31 cellular contexts compared by ENCODE assay signal in the genomic region with DNA sequence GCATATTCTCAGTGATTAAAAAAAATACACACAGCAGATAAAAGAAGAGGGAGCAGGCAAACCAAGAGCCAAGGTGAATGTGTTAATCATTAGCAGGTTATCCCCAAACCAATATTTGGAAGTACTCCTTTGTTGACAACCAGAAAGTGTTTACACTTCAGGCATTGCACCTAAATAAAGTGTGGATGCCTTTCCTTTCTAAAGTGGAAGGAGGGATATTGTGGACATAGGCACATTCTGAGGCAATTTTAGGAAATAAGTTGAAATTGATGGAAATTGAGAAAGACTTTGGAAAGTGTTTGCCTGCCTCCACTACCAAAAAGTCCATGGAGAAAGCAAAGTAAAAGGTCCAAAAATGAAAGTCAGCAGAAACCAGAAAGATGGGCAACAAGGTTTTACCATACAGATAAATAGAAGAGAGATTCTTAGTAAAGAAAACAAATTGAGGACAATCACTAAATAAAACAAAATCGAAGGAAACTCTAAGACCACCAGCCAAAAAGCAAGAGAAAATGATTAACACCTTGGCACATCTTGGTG. TPM values are rescaled to one million over a fixed set of nuclear protein-coding genes. Genes with fewer than 3 reads are reported as not detected.
"Had no signal": no experiment of that assay in that cellular context is flagged by ENCODE, and none has a peak within 500 bp of the region (broad histone marks: within the 10 kb centered on the region; RNA-seq: fewer than 3 reads in every experiment).

No MANE protein-coding gene starts in this region.

- H3K4me1 ChIP-seq: ascending aorta, SJCRH30 had no signal

- H3K27ac Mint-ChIP-seq: activated B cell treated with CpG ODN at 0.5 μM for 24 hours; activated naive CD4-positive, alpha-beta T cell treated with anti-CD3 and anti-CD28 coated beads, Interleukin-2, amount 10 ng/mL, durations not matched to agents 7 days and 5 days; activated naive CD8-positive, alpha-beta T cell treated with anti-CD3 and anti-CD28 coated beads for 36 hours; activated T-helper 1 cell treated with anti-CD3 and anti-CD28 coated beads, Interleukin-12 subunit alpha, Interleukin-12 subunit beta, Interleukin-2, Interleukin-4 antibody, amounts not matched to agents 30 ng/mL and 10 ng/mL and 1 ng/mL, durations not matched to agents 14 hours and 24 hours and 36 hours had no signal

- H3K4me3 ChIP-seq: ascending aorta, cardiac muscle cell, SJCRH30, SK-N-MC had no signal

- H3K27ac ChIP-seq: ascending aorta, cardiac muscle cell, SJCRH30, SK-N-MC had no signal

- ATAC-seq: activated T-cell treated with anti-CD3 and anti-CD28 coated beads, Interleukin-2, amount 50 U/mL, for 4 hours; Panc1 had no signal

- H3K27me3 ChIP-seq: ascending aorta, SJCRH30 had no signal

- H3K9me3 Mint-ChIP-seq: activated B cell treated with CpG ODN at 0.5 μM for 24 hours; activated naive CD4-positive, alpha-beta T cell treated with anti-CD3 and anti-CD28 coated beads, Interleukin-2, amount 10 ng/mL, durations not matched to agents 7 days and 5 days; activated naive CD8-positive, alpha-beta T cell treated with anti-CD3 and anti-CD28 coated beads for 36 hours; activated T-cell treated with anti-CD3 and anti-CD28 coated beads, Interleukin-2, amount 50 U/mL, for 4 hours; activated T-helper 1 cell treated with anti-CD3 and anti-CD28 coated beads, Interleukin-12 subunit alpha, Interleukin-12 subunit beta, Interleukin-2, Interleukin-4 antibody, amounts not matched to agents 30 ng/mL and 10 ng/mL and 1 ng/mL, durations not matched to agents 14 hours and 24 hours and 36 hours; central memory CD8-positive, alpha-beta T cell had no signal

- H3K36me3 Mint-ChIP-seq: activated naive CD4-positive, alpha-beta T cell treated with anti-CD3 and anti-CD28 coated beads, Interleukin-2, amount 10 ng/mL, durations not matched to agents 7 days and 5 days; activated naive CD8-positive, alpha-beta T cell treated with anti-CD3 and anti-CD28 coated beads for 36 hours had no signal

- H3K4me3 Mint-ChIP-seq: activated B cell treated with CpG ODN at 0.5 μM for 24 hours; activated CD4-positive, alpha-beta memory T cell treated with anti-CD3 and anti-CD28 coated beads for 36 hours; activated naive CD4-positive, alpha-beta T cell treated with anti-CD3 and anti-CD28 coated beads, Interleukin-2, amount 10 ng/mL, durations not matched to agents 7 days and 5 days; activated naive CD8-positive, alpha-beta T cell treated with anti-CD3 and anti-CD28 coated beads for 36 hours; activated T-cell treated with anti-CD3 and anti-CD28 coated beads, Interleukin-2, amount 50 U/mL, for 4 hours; activated T-helper 1 cell treated with anti-CD3 and anti-CD28 coated beads, Interleukin-12 subunit alpha, Interleukin-12 subunit beta, Interleukin-2, Interleukin-4 antibody, amounts not matched to agents 30 ng/mL and 10 ng/mL and 1 ng/mL, durations not matched to agents 14 hours and 24 hours and 36 hours; central memory CD8-positive, alpha-beta T cell had no signal

- H3K36me3 ChIP-seq: ascending aorta, cardiac muscle cell, SJCRH30 had no signal

- H3K9me3 ChIP-seq: ascending aorta, SJCRH30 had no signal

- DNase-seq: activated B cell treated with CpG ODN at 0.5 μM for 24 hours; activated CD4-positive, alpha-beta memory T cell treated with anti-CD3 and anti-CD28 coated beads for 36 hours; activated CD4-positive, alpha-beta T cell treated with anti-CD3 and anti-CD28 coated beads for 4 hours; activated CD4-positive, alpha-beta T cell treated with anti-CD3 and anti-CD28 coated beads, Interleukin-2, amount 50 U/mL, for 1 hour; activated CD4-positive, CD25-positive, alpha-beta regulatory T cell treated with anti-CD3 and anti-CD28 coated beads, Interleukin-2, amount 50 U/mL, for 72 hours; activated CD8-positive, alpha-beta memory T cell treated with anti-CD3 and anti-CD28 coated beads, Interleukin-2, amount 50 U/mL, for 4 hours; activated naive CD4-positive, alpha-beta T cell treated with anti-CD3 and anti-CD28 coated beads, Interleukin-2, amount 10 ng/mL, durations not matched to agents 7 days and 5 days; activated naive CD8-positive, alpha-beta T cell treated with anti-CD3 and anti-CD28 coated beads for 36 hours; activated T-cell treated with anti-CD3 and anti-CD28 coated beads for 4 hours; activated T-cell treated with anti-CD3 and anti-CD28 coated beads, Interleukin-2, amount 50 U/mL, for 4 hours; amygdala; NCI-H1105; NCI-H1417 treated with DMSO at 0.1 percent for 48 hours; NCI-H187 treated with DMSO at 0.1 percent for 48 hours; NCI-H2081; NCI-H226; NCI-H446 treated with DMSO at 0.1 percent for 48 hours; NCI-H524; SHP77; SJCRH30; T1000 had no signal

- H3K4me1 Mint-ChIP-seq: central memory CD8-positive, alpha-beta T cell had no signal

RNA-seq across cellular contexts. Expression of gene SLC17A2, which starts 22.9 kb away (rescaled TPM):
- total RNA-seq: activated B cell treated with CpG ODN at 0.5 μM for 24 hours; activated CD4-positive, alpha-beta memory T cell treated with anti-CD3 and anti-CD28 coated beads for 36 hours; activated naive CD8-positive, alpha-beta T cell treated with anti-CD3 and anti-CD28 coated beads for 36 hours; ascending aorta; cardiac muscle cell; MCF 10A; RPMI7951; SJCRH30; T-helper 1 cell treated with Interleukin-12 subunit alpha and Interleukin-12 subunit beta and Interleukin-4 antibody, amounts not matched to agents 30 ng/mL and 1 ng/mL, for 36 hours; T-helper 2 cell treated with Interferon-gamma antibody and Interleukin-4, amounts not matched to agents 100 ng/mL and 5 ng/mL, for 36 hours had no signal
- polyA plus RNA-seq: cardiac muscle cell had no signal

RNA-seq across cellular contexts. Expression of gene SLC17A3, which starts 33.5 kb away (rescaled TPM):
- total RNA-seq: activated B cell treated with CpG ODN at 0.5 μM for 24 hours; activated naive CD8-positive, alpha-beta T cell treated with anti-CD3 and anti-CD28 coated beads for 36 hours; ascending aorta; cardiac muscle cell; MCF 10A; RPMI7951; SJCRH30 had no signal
- polyA plus RNA-seq: cardiac muscle cell had no signal
